ENCODE assay signal across 22 cellular contexts in genomic region chr7:125927556-125927955, GRCh38.
DNase-seq lines count a peak whose midpoint lies in the region; ATAC-seq and TF ChIP-seq lines count a peak whose summit lies in the region.
"Had no signal": no experiment of that assay in that cellular context is flagged by ENCODE, and none has a peak within 500 bp of the region (broad histone marks: within the 10 kb centered on the region; RNA-seq: fewer than 3 reads in every experiment).

No MANE protein-coding gene starts in this region.

- H3K4me3 Mint-ChIP-seq in CD8-positive, alpha-beta T cell = no peak overlapping the region
- H3K4me3 Mint-ChIP-seq: activated CD8-positive, alpha-beta T cell treated with anti-CD3 and anti-CD28 coated beads for 36 hours had no signal

- H3K4me3 ChIP-seq in RWPE2 (ENCODE audit: severe bottlenecking) (no peak overlapping the region), iPS-18a (ENCODE audit: low read length) (peak overlapping the region; percentile 72), thyroid gland (replicated peaks in 1 of 3) (no peak overlapping the region)
- H3K4me3 ChIP-seq in effector memory CD4-positive, alpha-beta T cell (ENCODE audit: insufficient read depth, low read depth, low read length, poor library complexity, severe bottlenecking) = no peak overlapping the region
- H3K4me3 ChIP-seq in CD8-positive, alpha-beta T cell (ENCODE audit: low read depth, low read length) = no peak overlapping the region
- H3K4me3 ChIP-seq: body of pancreas, colonic mucosa, GM23248, K562 had no signal

- ATAC-seq in RWPE2 (ENCODE audit: low read depth) (no peak), HG03432 (IDR thresholded peaks at IDR 0.05; ENCODE audit: unreplicated experiment) (no peak)
- no peak for ATAC-seq in CD8-positive, alpha-beta T cell
- ATAC-seq: activated CD8-positive, alpha-beta T cell treated with anti-CD3 and anti-CD28 coated beads for 36 hours; activated naive CD4-positive, alpha-beta T cell treated with anti-CD3 and anti-CD28 coated beads, Interleukin-2, amount 50 U/mL, for 72 hours; body of pancreas; K562 had no signal

- no peak overlapping the region for H3K27ac Mint-ChIP-seq in CD8-positive, alpha-beta T cell
- H3K27ac Mint-ChIP-seq: activated CD8-positive, alpha-beta T cell treated with anti-CD3 and anti-CD28 coated beads for 36 hours; activated naive CD4-positive, alpha-beta T cell treated with anti-CD3 and anti-CD28 coated beads, Interleukin-2, amount 50 U/mL, for 72 hours had no signal

- no peaks in the 10 kb centered on the region for H3K36me3 Mint-ChIP-seq in CD8-positive, alpha-beta T cell
- H3K36me3 Mint-ChIP-seq: activated naive CD4-positive, alpha-beta T cell treated with anti-CD3 and anti-CD28 coated beads, Interleukin-2, amount 50 U/mL, for 72 hours had no signal

- no peaks in the 10 kb centered on the region for H3K27me3 Mint-ChIP-seq in CD8-positive, alpha-beta T cell (ENCODE audit: low read depth)
- H3K27me3 Mint-ChIP-seq: activated CD8-positive, alpha-beta T cell treated with anti-CD3 and anti-CD28 coated beads for 36 hours had no signal

- peak overlapping the region; percentile 47 for H3K27ac ChIP-seq in RWPE2 (ENCODE audit: poor library complexity, severe bottlenecking)
- no peak overlapping the region for H3K27ac ChIP-seq in iPS-18a (ENCODE audit: low read length)
- H3K27ac ChIP-seq in effector memory CD4-positive, alpha-beta T cell (ENCODE audit: insufficient read depth, low read length, poor library complexity, severe bottlenecking) = no peak overlapping the region
- no peak overlapping the region for H3K27ac ChIP-seq in CD8-positive, alpha-beta T cell (ENCODE audit: low read depth, low read length)
- no peak overlapping the region for H3K27ac ChIP-seq in thyroid gland
- H3K27ac ChIP-seq: body of pancreas, colonic mucosa, GM23248, VCaP had no signal

- POLR2A ChIA-PET in CD8-positive, alpha-beta T cell (lab: Charles Lee) = no interaction called here

- H3K27me3 ChIP-seq in RWPE2 (ENCODE audit: insufficient read depth, poor library complexity, severe bottlenecking) (no peaks in the 10 kb centered on the region), iPS-18a (ENCODE audit: control insufficient read depth, insufficient read depth, low read length) (no peaks in the 10 kb centered on the region), thyroid gland (no peaks in the 10 kb centered on the region)
- H3K27me3 ChIP-seq in effector memory CD4-positive, alpha-beta T cell (replicated peaks; ENCODE audit: control insufficient read depth, insufficient read depth, low read length, poor library complexity, severe bottlenecking) = no peaks in the 10 kb centered on the region
- no peaks in the 10 kb centered on the region for H3K27me3 ChIP-seq in CD8-positive, alpha-beta T cell (ENCODE audit: insufficient read depth, low read length)
- H3K27me3 ChIP-seq: body of pancreas, colonic mucosa had no signal

- CTCF ChIA-PET in CD8-positive, alpha-beta T cell (lab: Charles Lee) = no interaction called here

- DNase-seq in DMS153 treated with DMSO at 0.1 percent for 48 hours (lab: John Stamatoyannopoulos, UW; ENCODE audit: unreplicated experiment) (peak; percentile 26), NCI-H1436 (lab: John Stamatoyannopoulos, UW) (peak; percentile 87), RWPE2 (ENCODE audit: low spot score) (no peak), thyroid gland (no peak)
- no peak for DNase-seq in effector memory CD4-positive, alpha-beta T cell
- no peak for DNase-seq in CD8-positive, alpha-beta T cell
- DNase-seq: activated CD8-positive, alpha-beta T cell treated with anti-CD3 and anti-CD28 coated beads for 36 hours; activated T-cell treated with anti-CD3 and anti-CD28 coated beads, Interleukin-2, amount 50 U/mL, for 48 hours; body of pancreas; colonic mucosa; foreskin fibroblast; GF-D8; GM23248; NCI-H1105; NCI-H774; stimulated activated CD4-positive, alpha-beta T cell treated with anti-CD3 and anti-CD28 coated beads, Interleukin-4, amount 100 ng/mL, for 1 hour; T-helper 1 cell had no signal

- H3K4me1 ChIP-seq in RWPE2 (ENCODE audit: insufficient read depth, poor library complexity, severe bottlenecking) = peaks cover 11% of the 10 kb centered on the region
- peaks cover 28% of the 10 kb centered on the region for H3K4me1 ChIP-seq in iPS-18a (ENCODE audit: control insufficient read depth, low read depth, low read length)
- H3K4me1 ChIP-seq in effector memory CD4-positive, alpha-beta T cell (ENCODE audit: control insufficient read depth, insufficient read depth, low read length, poor library complexity, severe bottlenecking) = no peaks in the 10 kb centered on the region
- H3K4me1 ChIP-seq in CD8-positive, alpha-beta T cell (ENCODE audit: insufficient read depth, low read length) = no peaks in the 10 kb centered on the region
- no peaks in the 10 kb centered on the region for H3K4me1 ChIP-seq in thyroid gland
- H3K4me1 ChIP-seq: body of pancreas, colonic mucosa had no signal

- H3K9me3 Mint-ChIP-seq in CD8-positive, alpha-beta T cell = peaks cover 3% of the 10 kb centered on the region

- no peak for TF ChIP-seq POLR2A in thyroid gland (IDR thresholded peaks at IDR 0.05)

- WGBS in thyroid gland, 2 donors = 30 to 35% methylated on average over 4 of the region's 4 CpGs

- intact Hi-C loops in CD8-positive, alpha-beta T cell (cut with DNase I, micrococcal nuclease) = no loop called here
- intact Hi-C loops in thyroid gland (cut with DNase I) = no loop called here

- H3K9ac ChIP-seq in iPS-18a (ENCODE audit: low read length) = peak overlapping the region; percentile 31
- H3K9ac ChIP-seq: GM23248 had no signal

- TF ChIP-seq CTCF in RWPE2 (IDR thresholded peaks at IDR 0.05; ENCODE audit: poor library complexity, severe bottlenecking) (no peak), thyroid gland (IDR thresholded peaks at IDR 0.05) (no peak)
- no peak for TF ChIP-seq CTCF in CD8-positive, alpha-beta T cell (IDR thresholded peaks at IDR 0.05)

- no peaks in the 10 kb centered on the region for H3K4me1 Mint-ChIP-seq in CD8-positive, alpha-beta T cell (ENCODE audit: low read depth)

- H3K9me3 ChIP-seq in RWPE2 (ENCODE audit: severe bottlenecking) = no peaks in the 10 kb centered on the region
- H3K9me3 ChIP-seq in iPS-18a (ENCODE audit: control insufficient read depth, low read depth, low read length) = no peaks in the 10 kb centered on the region
- no peaks in the 10 kb centered on the region for H3K9me3 ChIP-seq in effector memory CD4-positive, alpha-beta T cell (ENCODE audit: control insufficient read depth, low read length)
- no peaks in the 10 kb centered on the region for H3K9me3 ChIP-seq in CD8-positive, alpha-beta T cell (ENCODE audit: low read length)
- no peaks in the 10 kb centered on the region for H3K9me3 ChIP-seq in thyroid gland
- H3K9me3 ChIP-seq: body of pancreas, colonic mucosa had no signal

- H3K36me3 ChIP-seq in RWPE2 (ENCODE audit: low read depth) = no peaks in the 10 kb centered on the region
- H3K36me3 ChIP-seq in iPS-18a (ENCODE audit: control insufficient read depth, low read depth, low read length) = peaks cover 23% of the 10 kb centered on the region
- no peaks in the 10 kb centered on the region for H3K36me3 ChIP-seq in effector memory CD4-positive, alpha-beta T cell (ENCODE audit: control insufficient read depth, insufficient read depth, low read length)
- no peaks in the 10 kb centered on the region for H3K36me3 ChIP-seq in CD8-positive, alpha-beta T cell (ENCODE audit: insufficient read depth, low read length)
- H3K36me3 ChIP-seq in thyroid gland = no peaks in the 10 kb centered on the region
- H3K36me3 ChIP-seq: colonic mucosa had no signal

Comparison
In these comparisons a context has a peak if more than half of its experiments do, and no peak if none do; other contexts are left out.
1. DNase-seq: peak in DMS153 treated with DMSO at 0.1 percent for 48 hours (single experiment) and NCI-H1436 (single experiment); none in RWPE2 (single experiment), effector memory CD4-positive, alpha-beta T cell (0 of 3), CD8-positive, alpha-beta T cell (0 of 7) and thyroid gland (0 of 2).